In genomic region chr18:55974521-55974920, GRCh38 we compare ENCODE assay signal across 8 cellular contexts.
"Had no signal": no experiment of that assay in that cellular context is flagged by ENCODE, and none has a peak within 500 bp of the region (broad histone marks: within the 10 kb centered on the region; RNA-seq: fewer than 3 reads in every experiment).

No MANE protein-coding gene starts in this region.

- H3K27ac Mint-ChIP-seq: HFFc6, IgD-negative memory B cell had no signal

- H3K9me3 Mint-ChIP-seq: HFFc6 had no signal

- H3K4me1 ChIP-seq: HAP-1 had no signal

- H3K27ac ChIP-seq: HL-60 had no signal

- H3K4me1 Mint-ChIP-seq: IgD-negative memory B cell had no signal

- DNase-seq: GOT3, H7, HFFc6 had no signal

- H3K36me3 ChIP-seq: HAP-1 had no signal

- H3K4me3 Mint-ChIP-seq: HFFc6, IgD-negative memory B cell had no signal

- ATAC-seq: HCT116, HepG2 had no signal

- H3K27me3 Mint-ChIP-seq: IgD-negative memory B cell had no signal

- H3K9me3 ChIP-seq: HAP-1 had no signal

- H3K4me3 ChIP-seq: HAP-1 had no signal
